In genomic region chr15:68262514-68263356, GRCh38 we compare ENCODE assay signal across 26 cellular contexts.
"Had no signal": no experiment of that assay in that cellular context is flagged by ENCODE, and none has a peak within 500 bp of the region (broad histone marks: within the 10 kb centered on the region; RNA-seq: fewer than 3 reads in every experiment).

No MANE protein-coding gene starts in this region.

- DNase-seq: colonic mucosa; effector CD8-positive, alpha-beta T cell; endodermal cell; foreskin fibroblast; glutamatergic neuron; heart right ventricle; hippocampal formation; left cardiac atrium; left lung; mesenchymal stem cell; naive thymus-derived CD4-positive, alpha-beta T cell; right lobe of liver; stimulated activated CD4-positive, alpha-beta T cell treated with anti-CD3 and anti-CD28 coated beads, Interleukin-2, amount 100 ng/mL, for 24 hours; stimulated activated CD4-positive, alpha-beta T cell treated with anti-CD3 and anti-CD28 coated beads, Interleukin-4, amount 100 ng/mL, for 24 hours; stimulated activated naive CD4-positive, alpha-beta T cell treated with Interleukin-2 at 50 U/mL for 16 hours; stomach; thyroid gland; trophoblast cell had no signal

- H3K36me3 ChIP-seq: colonic mucosa, gastroesophageal sphincter, heart right ventricle, left lung, neural progenitor cell, right lobe of liver, stomach, thyroid gland, vagina had no signal

- H3K4me2 ChIP-seq: neural progenitor cell, smooth muscle cell had no signal

- H3K27me3 ChIP-seq: gastroesophageal sphincter, neural progenitor cell, right lobe of liver, thyroid gland, vagina had no signal

- H3K4me3 ChIP-seq: colonic mucosa, gastroesophageal sphincter, heart right ventricle, left lung, neural progenitor cell, right lobe of liver, smooth muscle cell, stomach, thyroid gland, vagina had no signal

- H3K9ac ChIP-seq: neural progenitor cell, parathyroid adenoma had no signal

- H3K9me3 ChIP-seq: colonic mucosa, gastroesophageal sphincter, heart right ventricle, left lung, right lobe of liver, stomach, thyroid gland, vagina had no signal

- H2AFZ ChIP-seq: neural progenitor cell, parathyroid adenoma had no signal

- H3K27ac ChIP-seq: colonic mucosa, epithelial cell of prostate, gastroesophageal sphincter, heart right ventricle, left lung, neural progenitor cell, parathyroid adenoma, right lobe of liver, stomach, thyroid gland, vagina had no signal

- H3K4me1 ChIP-seq: colonic mucosa, gastroesophageal sphincter, left lung, neural progenitor cell, parathyroid adenoma, right lobe of liver, stomach, thyroid gland, vagina had no signal

- ATAC-seq: esophagus mucosa; gastroesophageal sphincter; heart right ventricle; left cardiac atrium; left lung; naive thymus-derived CD4-positive, alpha-beta T cell; right lobe of liver; stimulated activated effector memory CD8-positive, alpha-beta T cell treated with anti-CD3 and anti-CD28 coated beads, Interleukin-12 subunit alpha, Interleukin-12 subunit beta, amount 100 ng/mL, for 72 hours had no signal

- H3K79me2 ChIP-seq: parathyroid adenoma had no signal
